Comparison of ENCODE assay signal across 12 cellular contexts in the genomic region with DNA sequence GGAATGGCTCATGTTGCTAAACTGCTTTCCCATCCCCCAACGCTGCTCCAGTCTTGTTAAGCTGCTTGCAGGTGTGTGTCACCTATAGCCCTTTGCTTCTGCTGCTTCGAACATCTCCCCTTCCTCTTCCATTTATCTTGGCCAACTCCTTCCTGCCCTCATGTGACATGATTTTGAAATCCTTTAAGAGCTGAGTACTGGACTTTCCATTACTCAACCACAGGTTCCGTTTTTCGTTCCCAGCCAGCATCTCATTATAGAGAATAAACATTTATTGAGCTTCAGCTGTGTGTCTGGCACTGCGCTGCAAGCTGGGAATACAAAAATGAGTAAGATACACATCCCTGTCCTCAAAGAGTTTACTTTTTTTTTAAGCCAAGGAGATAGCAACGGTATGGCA. TPM values are rescaled to one million over a fixed set of nuclear protein-coding genes. Genes with fewer than 3 reads are reported as not detected.
DNase-seq lines count a peak whose midpoint lies in the region; ATAC-seq and TF ChIP-seq lines count a peak whose summit lies in the region.
"Had no signal": no experiment of that assay in that cellular context is flagged by ENCODE, and none has a peak within 500 bp of the region (broad histone marks: within the 10 kb centered on the region; RNA-seq: fewer than 3 reads in every experiment).

No MANE protein-coding gene starts in this region.

- no peaks in the 10 kb centered on the region for H3K27me3 Mint-ChIP-seq in CD4-positive, alpha-beta memory T cell
- peaks cover 7% of the 10 kb centered on the region for H3K27me3 Mint-ChIP-seq in brain

- no peak for ATAC-seq in foreskin keratinocyte

- POLR2A ChIA-PET in CD4-positive, alpha-beta memory T cell (lab: Charles Lee; ENCODE audit: partially characterized antibody) = interaction anchor here (2.7 kb wide), 1 partner anchor 15 kb away, joined by 61 read pairs; no protein-coding TSS in a partner anchor

- H3K9ac ChIP-seq in neural cell (ENCODE audit: low read length) = no peak overlapping the region

- no peak for DNase-seq in CD4-positive, alpha-beta memory T cell
- DNase-seq in MV-4-11 (lab: John Stamatoyannopoulos, UW) (peak; percentile 96), epidermal melanocyte (ENCODE audit: insufficient read length, low spot score) (no peak), foreskin keratinocyte (no peak), posterior vena cava (ENCODE audit: low spot score) (no peak), DMS 273 (lab: John Stamatoyannopoulos, UW; ENCODE audit: unreplicated experiment) (no peak)
- DNase-seq: activated CD4-positive, alpha-beta T cell treated with anti-CD3 and anti-CD28 coated beads, Interleukin-2, amount 50 U/mL, for 4 hours; dermis blood vessel endothelial cell; kidney; NCI-H524 treated with DMSO at 0.1 percent for 48 hours had no signal

- H3K4me3 Mint-ChIP-seq in CD4-positive, alpha-beta memory T cell = peak overlapping the region in 7 of 8 donors; percentile 75 to 97 (median 95)
- peak overlapping the region; percentile 94 to 98 (median 95) for H3K4me3 Mint-ChIP-seq in brain

- no peak overlapping the region for H3K4me2 ChIP-seq in neural cell (ENCODE audit: low read length)

- no peaks in the 10 kb centered on the region for H3K9me3 ChIP-seq in CD4-positive, alpha-beta memory T cell (ENCODE audit: control insufficient read depth in 1 of 2, low read length in 2 of 2)
- H3K9me3 ChIP-seq in neural cell (ENCODE audit: low read length) = no peaks in the 10 kb centered on the region

- H3K27ac Mint-ChIP-seq in CD4-positive, alpha-beta memory T cell = peak overlapping the region; percentile 61 to 99 (median 95)
- H3K27ac Mint-ChIP-seq in brain = peak overlapping the region in 3 of 5 experiments; percentile 2 to 95 (median 46)

- peaks cover 35 to 40% of the 10 kb centered on the region in 2 donors for H3K36me3 Mint-ChIP-seq in CD4-positive, alpha-beta memory T cell
- peaks cover 21% of the 10 kb centered on the region for H3K36me3 Mint-ChIP-seq in brain

- no peaks in the 10 kb centered on the region for H3F3A ChIP-seq in neural cell (ENCODE audit: insufficient read depth, low read length, poor library complexity, severe bottlenecking)

- peaks cover 37 to 61% (median 52%) of the 10 kb centered on the region in 4 donors for H3K4me1 Mint-ChIP-seq in CD4-positive, alpha-beta memory T cell
- peaks cover 20% of the 10 kb centered on the region for H3K4me1 Mint-ChIP-seq in brain

- TF ChIP-seq RAD21 in neural cell (conservative IDR thresholded peaks at IDR 0.05) = no peak

- H4K20me1 ChIP-seq in neural cell (ENCODE audit: insufficient read depth) = no peaks in the 10 kb centered on the region

- peaks cover 0 to 3% (median 0%) of the 10 kb centered on the region in 8 donors for H3K9me3 Mint-ChIP-seq in CD4-positive, alpha-beta memory T cell
- H3K9me3 Mint-ChIP-seq in brain = peaks cover 0 to 5% (median 2%) of the 10 kb centered on the region in 5 experiments

- CTCF ChIA-PET in CD4-positive, alpha-beta memory T cell (lab: Charles Lee; ENCODE audit: partially characterized antibody) = interaction anchor here (1.0 to 3.0 kb wide), 2 partner anchors 13 to 38 kb away, joined by 3 to 12 read pairs; no protein-coding TSS in a partner anchor

- H3K4me1 ChIP-seq in CD4-positive, alpha-beta memory T cell (ENCODE audit: insufficient read depth, low read length) = peaks cover 28% of the 10 kb centered on the region
- peaks cover 27% of the 10 kb centered on the region for H3K4me1 ChIP-seq in foreskin keratinocyte

- H2AFZ ChIP-seq in neural cell (ENCODE audit: low read depth, low read length) = no peak overlapping the region

- no peak overlapping the region for H3K27ac ChIP-seq in CD4-positive, alpha-beta memory T cell (ENCODE audit: low read depth, low read length)
- H3K27ac ChIP-seq in neural cell (ENCODE audit: low read length) = no peak overlapping the region
- H3K27ac ChIP-seq in foreskin keratinocyte = no peak overlapping the region

- TF ChIP-seq CTCF in brain (conservative IDR thresholded peaks at IDR 0.05) = no peak
- no peak for TF ChIP-seq CTCF in neural cell (IDR thresholded peaks at IDR 0.05; ENCODE audit: poor library complexity, severe bottlenecking)
- TF ChIP-seq CTCF in foreskin keratinocyte (conservative IDR thresholded peaks at IDR 0.05) = no peak

- H3K79me2 ChIP-seq in neural cell (replicated peaks; ENCODE audit: insufficient read depth, low read length) = peaks cover 13% of the 10 kb centered on the region

- intact Hi-C loops in CD4-positive, alpha-beta memory T cell (cut with micrococcal nuclease) = loop anchor here (2.0 kb wide), 3 partner anchors 17 to 573 kb away; a partner anchor contains a TSS
- intact Hi-C loops in posterior vena cava (cut with DNase I) = no loop called here

- no peak overlapping the region for H3K4me3 ChIP-seq in CD4-positive, alpha-beta memory T cell (ENCODE audit: low read length in 2 of 2)
- peak overlapping the region; percentile 79 for H3K4me3 ChIP-seq in neural cell (ENCODE audit: low read length)

- H3K27me3 ChIP-seq in CD4-positive, alpha-beta memory T cell (ENCODE audit: insufficient read depth, low read length) = no peaks in the 10 kb centered on the region
- H3K27me3 ChIP-seq in neural cell (ENCODE audit: insufficient read depth, low read depth, low read length) (no peaks in the 10 kb centered on the region), foreskin keratinocyte (no peaks in the 10 kb centered on the region)

- TF ChIP-seq EP300 in neural cell (conservative IDR thresholded peaks at IDR 0.05; ENCODE audit: poor library complexity, severe bottlenecking) = no peak

- H3K9me2 ChIP-seq in neural cell (ENCODE audit: insufficient read depth, low read length) = no peaks in the 10 kb centered on the region

- no peaks in the 10 kb centered on the region for H3K36me3 ChIP-seq in CD4-positive, alpha-beta memory T cell (ENCODE audit: insufficient read depth, low read length)
- H3K36me3 ChIP-seq in neural cell (ENCODE audit: insufficient read depth, low read length) = no peaks in the 10 kb centered on the region

TF ChIP-seq in neural cell, 6 proteins besides CTCF, POLR2A, EP300 and RAD21:
- TF ChIP-seq SMC3 (conservative IDR thresholded peaks at IDR 0.05; ENCODE audit: poor library complexity) = no peak
- no peak for TF ChIP-seq POLR2AphosphoS5 (IDR thresholded peaks at IDR 0.05)
- TF ChIP-seq MXI1 (conservative IDR thresholded peaks at IDR 0.05; ENCODE audit: poor library complexity, severe bottlenecking) = no peak
- TF ChIP-seq, protein P1, sequence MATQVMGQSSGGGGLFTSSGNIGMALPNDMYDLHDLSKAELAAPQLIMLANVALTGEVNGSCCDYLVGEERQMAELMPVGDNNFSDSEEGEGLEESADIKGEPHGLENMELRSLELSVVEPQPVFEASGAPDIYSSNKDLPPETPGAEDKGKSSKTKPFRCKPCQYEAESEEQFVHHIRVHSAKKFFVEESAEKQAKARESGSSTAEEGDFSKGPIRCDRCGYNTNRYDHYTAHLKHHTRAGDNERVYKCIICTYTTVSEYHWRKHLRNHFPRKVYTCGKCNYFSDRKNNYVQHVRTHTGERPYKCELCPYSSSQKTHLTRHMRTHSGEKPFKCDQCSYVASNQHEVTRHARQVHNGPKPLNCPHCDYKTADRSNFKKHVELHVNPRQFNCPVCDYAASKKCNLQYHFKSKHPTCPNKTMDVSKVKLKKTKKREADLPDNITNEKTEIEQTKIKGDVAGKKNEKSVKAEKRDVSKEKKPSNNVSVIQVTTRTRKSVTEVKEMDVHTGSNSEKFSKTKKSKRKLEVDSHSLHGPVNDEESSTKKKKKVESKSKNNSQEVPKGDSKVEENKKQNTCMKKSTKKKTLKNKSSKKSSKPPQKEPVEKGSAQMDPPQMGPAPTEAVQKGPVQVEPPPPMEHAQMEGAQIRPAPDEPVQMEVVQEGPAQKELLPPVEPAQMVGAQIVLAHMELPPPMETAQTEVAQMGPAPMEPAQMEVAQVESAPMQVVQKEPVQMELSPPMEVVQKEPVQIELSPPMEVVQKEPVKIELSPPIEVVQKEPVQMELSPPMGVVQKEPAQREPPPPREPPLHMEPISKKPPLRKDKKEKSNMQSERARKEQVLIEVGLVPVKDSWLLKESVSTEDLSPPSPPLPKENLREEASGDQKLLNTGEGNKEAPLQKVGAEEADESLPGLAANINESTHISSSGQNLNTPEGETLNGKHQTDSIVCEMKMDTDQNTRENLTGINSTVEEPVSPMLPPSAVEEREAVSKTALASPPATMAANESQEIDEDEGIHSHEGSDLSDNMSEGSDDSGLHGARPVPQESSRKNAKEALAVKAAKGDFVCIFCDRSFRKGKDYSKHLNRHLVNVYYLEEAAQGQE (IDR thresholded peaks at IDR 0.05; ENCODE audit: borderline replicate concordance) = no peak
- TF ChIP-seq TAF1 (IDR thresholded peaks at IDR 0.05; ENCODE audit: low read depth) = no peak
- no peak for TF ChIP-seq EZH2 (IDR thresholded peaks at IDR 0.05; ENCODE audit: borderline replicate concordance, insufficient read depth, low read length, poor library complexity, severe bottlenecking)

RNA-seq across cellular contexts. Expression of a gene that starts 1.7 kb away (rescaled TPM):
- 10 to 100 TPM; 32.5 to 32.8 TPM for total RNA-seq in CD4-positive, alpha-beta memory T cell
- polyA plus RNA-seq in CD4-positive, alpha-beta memory T cell = 10 to 100 TPM; 16.9 to 23.0 TPM
- polyA plus RNA-seq in brain (ENCODE audit: insufficient read depth, low read depth, low replicate concordance) (11.5 TPM), neural cell (28.8 and 40.1 TPM in 2 replicates), foreskin keratinocyte (22.6 and 24.7 TPM in 2 replicates)
- polyA minus RNA-seq in neural cell = 69.1 and 71.8 TPM in 2 replicates
- total RNA-seq in foreskin keratinocyte (39.2 and 39.8 TPM in 2 replicates), posterior vena cava (10 to 100 TPM; 30.5 to 40.4 TPM)
